11 cellular contexts compared by ENCODE assay signal in the genomic region with DNA sequence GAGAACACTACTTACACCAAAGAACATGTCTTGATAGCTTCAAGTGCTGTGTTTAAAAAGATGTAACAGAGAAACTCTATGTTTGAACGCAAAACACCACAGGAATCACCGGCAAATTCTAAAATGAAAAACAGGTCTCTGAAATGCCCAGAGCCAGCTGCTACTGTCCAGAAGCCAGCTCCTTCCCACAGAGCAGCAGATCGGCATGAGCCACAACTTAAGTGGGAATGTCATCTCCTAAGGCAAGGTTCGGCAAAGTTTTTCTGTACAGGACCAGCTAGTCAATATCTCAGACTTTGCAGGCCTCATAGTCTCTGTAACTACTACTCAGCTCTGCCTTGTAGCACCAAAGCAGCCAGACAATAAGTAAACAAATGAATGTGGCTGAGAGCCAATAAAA. TPM values are rescaled to one million over a fixed set of nuclear protein-coding genes. Genes with fewer than 3 reads are reported as not detected.
DNase-seq lines count a peak whose midpoint lies in the region; TF ChIP-seq lines count a peak whose summit lies in the region.
"Had no signal": no experiment of that assay in that cellular context is flagged by ENCODE, and none has a peak within 500 bp of the region (broad histone marks: within the 10 kb centered on the region; RNA-seq: fewer than 3 reads in every experiment).

No MANE protein-coding gene starts in this region.

- H3K36me3 ChIP-seq in liver (ENCODE audit: control insufficient read depth in 4 of 4, insufficient read depth in 3 of 4, low read depth in 1 of 4, low read length in 3 of 4), result peaks cover 0 to 2% (median 0%) of the 10 kb centered on the region in 4 donors
- H3K36me3 ChIP-seq in stomach smooth muscle (ENCODE audit: control insufficient read depth in 2 of 2, insufficient read depth in 2 of 2, low read length in 2 of 2), result peaks cover 0 to 3% of the 10 kb centered on the region in 2 donors

- intact Hi-C loops in activated T-helper 1 cell treated with anti-CD3 and anti-CD28 coated beads, Interleukin-12 subunit alpha, Interleukin-12 subunit beta, Interleukin-2, Interleukin-4 antibody, amounts not matched to agents 30 ng/mL and 10 ng/mL and 1 ng/mL, durations not matched to agents 14 hours and 24 hours and 36 hours (cut with micrococcal nuclease), result no loop called here

- peaks cover 16% of the 10 kb centered on the region for H3K27me3 Mint-ChIP-seq in activated T-helper 1 cell treated with anti-CD3 and anti-CD28 coated beads, Interleukin-12 subunit alpha, Interleukin-12 subunit beta, Interleukin-2, Interleukin-4 antibody, amounts not matched to agents 30 ng/mL and 10 ng/mL and 1 ng/mL, durations not matched to agents 14 hours and 24 hours and 36 hours (ENCODE audit: insufficient read depth)

- H3K27ac ChIP-seq in liver (ENCODE audit: low read depth in 1 of 2, low read length in 2 of 2) (peak overlapping the region; percentile 76 to 95), stomach smooth muscle (ENCODE audit: low read length) (peak overlapping the region; percentile 98)

- H3K36me3 Mint-ChIP-seq in activated T-helper 1 cell treated with anti-CD3 and anti-CD28 coated beads, Interleukin-12 subunit alpha, Interleukin-12 subunit beta, Interleukin-2, Interleukin-4 antibody, amounts not matched to agents 30 ng/mL and 10 ng/mL and 1 ng/mL, durations not matched to agents 14 hours and 24 hours and 36 hours (ENCODE audit: low read depth), result no peaks in the 10 kb centered on the region

- peak overlapping the region; percentile 25 to 37 (median 34) for H3K4me3 ChIP-seq in liver (ENCODE audit: low read depth in 1 of 3, low read length in 3 of 3)
- H3K4me3 ChIP-seq in stomach smooth muscle (ENCODE audit: low read length in 2 of 2), result peak overlapping the region; percentile 91 to 98

- DNase-seq in HT-29 (ENCODE audit: low spot score), result peak; percentile 7
- peak; percentile 52 for DNase-seq in cerebellar cortex (ENCODE audit: low spot score)
- no peak for DNase-seq in putamen (ENCODE audit: low spot score)
- DNase-seq in activated T-helper 1 cell treated with anti-CD3 and anti-CD28 coated beads, Interleukin-12 subunit alpha, Interleukin-12 subunit beta, Interleukin-2, Interleukin-4 antibody, amounts not matched to agents 30 ng/mL and 10 ng/mL and 1 ng/mL, durations not matched to agents 14 hours and 24 hours and 36 hours (ENCODE audit: low spot score), result no peak
- no peak for DNase-seq in cerebellum (ENCODE audit: low spot score)
- no peak for DNase-seq in GM13977 (ENCODE audit: low spot score)
- DNase-seq: activated CD4-positive, alpha-beta T cell treated with anti-CD3 and anti-CD28 coated beads for 4 hours; EL; hippocampal formation had no signal

- H3K9me3 ChIP-seq in liver (ENCODE audit: control insufficient read depth in 4 of 4, low read length in 3 of 4), result no peaks in the 10 kb centered on the region
- no peaks in the 10 kb centered on the region for H3K9me3 ChIP-seq in stomach smooth muscle (ENCODE audit: control insufficient read depth in 2 of 2, low read length in 2 of 2)

- H3K27me3 ChIP-seq in liver (ENCODE audit: control insufficient read depth in 4 of 4, insufficient read depth in 4 of 4, low read length in 3 of 4), result no peaks in the 10 kb centered on the region
- no peaks in the 10 kb centered on the region for H3K27me3 ChIP-seq in stomach smooth muscle (ENCODE audit: control insufficient read depth in 1 of 2, insufficient read depth in 2 of 2, low read length in 2 of 2)

- H3K4me1 Mint-ChIP-seq in activated T-helper 1 cell treated with anti-CD3 and anti-CD28 coated beads, Interleukin-12 subunit alpha, Interleukin-12 subunit beta, Interleukin-2, Interleukin-4 antibody, amounts not matched to agents 30 ng/mL and 10 ng/mL and 1 ng/mL, durations not matched to agents 14 hours and 24 hours and 36 hours (ENCODE audit: low read depth), result peaks cover 10% of the 10 kb centered on the region

- H3K9me3 Mint-ChIP-seq in activated T-helper 1 cell treated with anti-CD3 and anti-CD28 coated beads, Interleukin-12 subunit alpha, Interleukin-12 subunit beta, Interleukin-2, Interleukin-4 antibody, amounts not matched to agents 30 ng/mL and 10 ng/mL and 1 ng/mL, durations not matched to agents 14 hours and 24 hours and 36 hours, result no peaks in the 10 kb centered on the region

- 24% methylated on average over 4 of the region's 4 CpGs for WGBS in liver

- no peak overlapping the region for H3K4me3 Mint-ChIP-seq in activated T-helper 1 cell treated with anti-CD3 and anti-CD28 coated beads, Interleukin-12 subunit alpha, Interleukin-12 subunit beta, Interleukin-2, Interleukin-4 antibody, amounts not matched to agents 30 ng/mL and 10 ng/mL and 1 ng/mL, durations not matched to agents 14 hours and 24 hours and 36 hours

- no peak for TF ChIP-seq RAD21 in liver (IDR thresholded peaks at IDR 0.05)

- peak overlapping the region; percentile 5 to 77 for H3K9ac ChIP-seq in liver (ENCODE audit: low read depth in 1 of 2, low read length in 2 of 2)
- H3K9ac ChIP-seq in stomach smooth muscle (ENCODE audit: low read length in 2 of 2), result peak overlapping the region; percentile 48 to 98

- in situ Hi-C loops in GM13977 (cut with MboI; ENCODE audit: low pct_unique_long_range_greater_than_20kb, low sequenced_read_pairs, unreplicated experiment), result no loop called here

- TF ChIP-seq CTCF in liver (IDR thresholded peaks at IDR 0.05; ENCODE audit: low read depth, low read length, missing input control) (no peak), GM13977 (IDR thresholded peaks at IDR 0.05; ENCODE audit: extremely low read depth, insufficient read depth, missing control alignments) (no peak)

- peaks cover 9 to 64% (median 40%) of the 10 kb centered on the region in 4 donors for H3K4me1 ChIP-seq in liver (ENCODE audit: control insufficient read depth in 4 of 4, insufficient read depth in 4 of 4, low read length in 3 of 4)
- peaks cover 18% of the 10 kb centered on the region for H3K4me1 ChIP-seq in stomach smooth muscle (ENCODE audit: control insufficient read depth, insufficient read depth, low read length)

- no peak overlapping the region for H3K27ac Mint-ChIP-seq in activated T-helper 1 cell treated with anti-CD3 and anti-CD28 coated beads, Interleukin-12 subunit alpha, Interleukin-12 subunit beta, Interleukin-2, Interleukin-4 antibody, amounts not matched to agents 30 ng/mL and 10 ng/mL and 1 ng/mL, durations not matched to agents 14 hours and 24 hours and 36 hours

TF ChIP-seq in liver, 16 proteins besides CTCF, POLR2A, EP300 and RAD21 (continues in another document):
- TF ChIP-seq NR2F2 (IDR thresholded peaks at IDR 0.05) (no peak), GABPA (IDR thresholded peaks at IDR 0.05 in 1 of 2, conservative IDR thresholded peaks at IDR 0.05 in 1 of 2) (no peak), HNF4A (conservative IDR thresholded peaks at IDR 0.05) (no peak), HNF4G (IDR thresholded peaks at IDR 0.05) (no peak), SP1 (IDR thresholded peaks at IDR 0.05) (no peak), RXRA (IDR thresholded peaks at IDR 0.05) (no peak)
- TF ChIP-seq, protein P1, sequence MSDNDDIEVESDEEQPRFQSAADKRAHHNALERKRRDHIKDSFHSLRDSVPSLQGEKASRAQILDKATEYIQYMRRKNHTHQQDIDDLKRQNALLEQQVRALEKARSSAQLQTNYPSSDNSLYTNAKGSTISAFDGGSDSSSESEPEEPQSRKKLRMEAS (IDR thresholded peaks at IDR 0.05), result no peak
- TF ChIP-seq, protein P2, sequence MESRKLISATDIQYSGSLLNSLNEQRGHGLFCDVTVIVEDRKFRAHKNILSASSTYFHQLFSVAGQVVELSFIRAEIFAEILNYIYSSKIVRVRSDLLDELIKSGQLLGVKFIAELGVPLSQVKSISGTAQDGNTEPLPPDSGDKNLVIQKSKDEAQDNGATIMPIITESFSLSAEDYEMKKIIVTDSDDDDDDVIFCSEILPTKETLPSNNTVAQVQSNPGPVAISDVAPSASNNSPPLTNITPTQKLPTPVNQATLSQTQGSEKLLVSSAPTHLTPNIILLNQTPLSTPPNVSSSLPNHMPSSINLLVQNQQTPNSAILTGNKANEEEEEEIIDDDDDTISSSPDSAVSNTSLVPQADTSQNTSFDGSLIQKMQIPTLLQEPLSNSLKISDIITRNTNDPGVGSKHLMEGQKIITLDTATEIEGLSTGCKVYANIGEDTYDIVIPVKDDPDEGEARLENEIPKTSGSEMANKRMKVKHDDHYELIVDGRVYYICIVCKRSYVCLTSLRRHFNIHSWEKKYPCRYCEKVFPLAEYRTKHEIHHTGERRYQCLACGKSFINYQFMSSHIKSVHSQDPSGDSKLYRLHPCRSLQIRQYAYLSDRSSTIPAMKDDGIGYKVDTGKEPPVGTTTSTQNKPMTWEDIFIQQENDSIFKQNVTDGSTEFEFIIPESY (IDR thresholded peaks at IDR 0.05), result no peak
- TF ChIP-seq, protein P3, sequence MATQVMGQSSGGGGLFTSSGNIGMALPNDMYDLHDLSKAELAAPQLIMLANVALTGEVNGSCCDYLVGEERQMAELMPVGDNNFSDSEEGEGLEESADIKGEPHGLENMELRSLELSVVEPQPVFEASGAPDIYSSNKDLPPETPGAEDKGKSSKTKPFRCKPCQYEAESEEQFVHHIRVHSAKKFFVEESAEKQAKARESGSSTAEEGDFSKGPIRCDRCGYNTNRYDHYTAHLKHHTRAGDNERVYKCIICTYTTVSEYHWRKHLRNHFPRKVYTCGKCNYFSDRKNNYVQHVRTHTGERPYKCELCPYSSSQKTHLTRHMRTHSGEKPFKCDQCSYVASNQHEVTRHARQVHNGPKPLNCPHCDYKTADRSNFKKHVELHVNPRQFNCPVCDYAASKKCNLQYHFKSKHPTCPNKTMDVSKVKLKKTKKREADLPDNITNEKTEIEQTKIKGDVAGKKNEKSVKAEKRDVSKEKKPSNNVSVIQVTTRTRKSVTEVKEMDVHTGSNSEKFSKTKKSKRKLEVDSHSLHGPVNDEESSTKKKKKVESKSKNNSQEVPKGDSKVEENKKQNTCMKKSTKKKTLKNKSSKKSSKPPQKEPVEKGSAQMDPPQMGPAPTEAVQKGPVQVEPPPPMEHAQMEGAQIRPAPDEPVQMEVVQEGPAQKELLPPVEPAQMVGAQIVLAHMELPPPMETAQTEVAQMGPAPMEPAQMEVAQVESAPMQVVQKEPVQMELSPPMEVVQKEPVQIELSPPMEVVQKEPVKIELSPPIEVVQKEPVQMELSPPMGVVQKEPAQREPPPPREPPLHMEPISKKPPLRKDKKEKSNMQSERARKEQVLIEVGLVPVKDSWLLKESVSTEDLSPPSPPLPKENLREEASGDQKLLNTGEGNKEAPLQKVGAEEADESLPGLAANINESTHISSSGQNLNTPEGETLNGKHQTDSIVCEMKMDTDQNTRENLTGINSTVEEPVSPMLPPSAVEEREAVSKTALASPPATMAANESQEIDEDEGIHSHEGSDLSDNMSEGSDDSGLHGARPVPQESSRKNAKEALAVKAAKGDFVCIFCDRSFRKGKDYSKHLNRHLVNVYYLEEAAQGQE (IDR thresholded peaks at IDR 0.05), result no peak

RNA-seq across cellular contexts. Expression of a gene that starts 4.9 kb away (rescaled TPM):
- 9.9 and 10.1 TPM in 2 replicates for total RNA-seq in HT-29 (2014; rRNA removed; shearing (Covaris generic))
- total RNA-seq in liver, result 10 to 100 TPM; 27.2 to 57.0 TPM
- 10 to 100 TPM; 18.6 to 21.4 TPM for polyA plus RNA-seq in liver
- total RNA-seq in activated T-helper 1 cell treated with anti-CD3 and anti-CD28 coated beads, Interleukin-12 subunit alpha, Interleukin-12 subunit beta, Interleukin-2, Interleukin-4 antibody, amounts not matched to agents 30 ng/mL and 10 ng/mL and 1 ng/mL, durations not matched to agents 14 hours and 24 hours and 36 hours, result 1.4 and 2.0 TPM in 2 replicates
- total RNA-seq in cerebellum, result 26.2 TPM

Comparison
In these comparisons a context has a peak if more than half of its experiments do, and no peak if none do; other contexts are left out.
1. DNase-seq: peak in HT-29 (single experiment) and cerebellar cortex (single experiment); none in putamen (single experiment), activated T-helper 1 cell treated with anti-CD3 and anti-CD28 coated beads, Interleukin-12 subunit alpha, Interleukin-12 subunit beta, Interleukin-2, Interleukin-4 antibody, amounts not matched to agents 30 ng/mL and 10 ng/mL and 1 ng/mL, durations not matched to agents 14 hours and 24 hours and 36 hours (single experiment), cerebellum (single experiment) and GM13977 (single experiment).